In the genomic region with DNA sequence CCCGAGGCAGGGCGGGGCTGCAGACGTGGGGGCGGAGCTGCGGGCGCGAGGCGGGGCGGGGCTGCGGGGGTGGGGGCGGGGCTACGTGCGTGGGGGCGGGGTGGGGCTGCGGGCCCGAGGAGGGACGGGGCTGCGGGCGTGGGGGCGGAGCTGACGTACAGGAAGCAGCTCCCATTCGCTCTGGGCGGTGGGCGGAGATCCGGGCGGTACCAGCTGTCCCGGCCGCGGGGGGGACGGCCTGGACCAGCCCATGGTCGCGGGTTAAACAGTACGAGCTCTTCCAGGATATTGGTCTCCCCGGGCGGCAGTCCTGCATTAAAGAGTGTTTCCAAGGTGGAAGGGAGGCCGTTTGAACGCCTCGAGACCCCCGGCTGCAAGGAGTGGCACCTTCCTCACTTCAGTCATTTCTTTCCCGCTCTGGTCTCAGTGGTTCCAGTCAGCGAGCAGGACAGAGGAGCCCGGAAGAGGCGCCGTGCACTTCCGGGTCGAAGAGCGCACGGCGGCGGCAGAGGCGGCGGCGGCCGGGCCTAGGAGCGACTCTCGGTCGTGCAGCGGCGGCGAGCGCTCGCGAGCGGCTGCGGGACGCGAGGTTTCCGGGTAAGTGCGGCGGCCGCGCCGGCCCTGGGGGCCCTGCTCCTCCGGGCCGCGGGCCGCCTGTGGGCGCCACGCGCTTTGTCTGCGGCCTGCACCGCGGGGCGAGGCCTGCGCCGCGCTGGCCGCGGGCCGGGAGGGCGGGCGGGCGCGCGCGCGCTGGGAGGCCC, we compare ENCODE assay signal across 1 cellular context.
TF ChIP-seq lines count a peak whose summit lies in the region.

A gene with protein sequence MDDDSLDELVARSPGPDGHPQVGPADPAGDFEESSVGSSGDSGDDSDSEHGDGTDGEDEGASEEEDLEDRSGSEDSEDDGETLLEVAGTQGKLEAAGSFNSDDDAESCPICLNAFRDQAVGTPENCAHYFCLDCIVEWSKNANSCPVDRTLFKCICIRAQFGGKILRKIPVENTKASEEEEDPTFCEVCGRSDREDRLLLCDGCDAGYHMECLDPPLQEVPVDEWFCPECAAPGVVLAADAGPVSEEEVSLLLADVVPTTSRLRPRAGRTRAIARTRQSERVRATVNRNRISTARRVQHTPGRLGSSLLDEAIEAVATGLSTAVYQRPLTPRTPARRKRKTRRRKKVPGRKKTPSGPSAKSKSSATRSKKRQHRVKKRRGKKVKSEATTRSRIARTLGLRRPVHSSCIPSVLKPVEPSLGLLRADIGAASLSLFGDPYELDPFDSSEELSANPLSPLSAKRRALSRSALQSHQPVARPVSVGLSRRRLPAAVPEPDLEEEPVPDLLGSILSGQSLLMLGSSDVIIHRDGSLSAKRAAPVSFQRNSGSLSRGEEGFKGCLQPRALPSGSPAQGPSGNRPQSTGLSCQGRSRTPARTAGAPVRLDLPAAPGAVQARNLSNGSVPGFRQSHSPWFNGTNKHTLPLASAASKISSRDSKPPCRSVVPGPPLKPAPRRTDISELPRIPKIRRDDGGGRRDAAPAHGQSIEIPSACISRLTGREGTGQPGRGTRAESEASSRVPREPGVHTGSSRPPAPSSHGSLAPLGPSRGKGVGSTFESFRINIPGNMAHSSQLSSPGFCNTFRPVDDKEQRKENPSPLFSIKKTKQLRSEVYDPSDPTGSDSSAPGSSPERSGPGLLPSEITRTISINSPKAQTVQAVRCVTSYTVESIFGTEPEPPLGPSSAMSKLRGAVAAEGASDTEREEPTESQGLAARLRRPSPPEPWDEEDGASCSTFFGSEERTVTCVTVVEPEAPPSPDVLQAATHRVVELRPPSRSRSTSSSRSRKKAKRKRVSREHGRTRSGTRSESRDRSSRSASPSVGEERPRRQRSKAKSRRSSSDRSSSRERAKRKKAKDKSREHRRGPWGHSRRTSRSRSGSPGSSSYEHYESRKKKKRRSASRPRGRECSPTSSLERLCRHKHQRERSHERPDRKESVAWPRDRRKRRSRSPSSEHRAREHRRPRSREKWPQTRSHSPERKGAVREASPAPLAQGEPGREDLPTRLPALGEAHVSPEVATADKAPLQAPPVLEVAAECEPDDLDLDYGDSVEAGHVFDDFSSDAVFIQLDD (N-terminal part only) (plus strand): TSS at position 475 of the 761 bp plus-strand sequence. CDS start 5,043 bp downstream, outside the sequence.

TF ChIP-seq in K562, 482 proteins besides CTCF, POLR2A, EP300 and RAD21 (continued from another document):
- TF ChIP-seq TCF7L2 (IDR thresholded peaks at IDR 0.05; ENCODE audit: low read depth, low read length) (peak; percentile 98), CXXC5 (CRISPR knock-in tag; IDR thresholded peaks at IDR 0.05) (peak; percentile 80), NFXL1 (CRISPR knock-in tag; IDR thresholded peaks at IDR 0.05) (no peak), KAT7 (CRISPR knock-in tag; IDR thresholded peaks at IDR 0.05; ENCODE audit: borderline replicate concordance) (0 out of 2 replicates have a peak, but pooled peaks have one; percentile 23), ZNF75A (CRISPR knock-in tag; IDR thresholded peaks at IDR 0.05) (no peak), POLR2G (IDR thresholded peaks at IDR 0.05; ENCODE audit: low read depth, low read length) (peak; percentile 95), MEF2A (IDR thresholded peaks at IDR 0.05; ENCODE audit: control insufficient read depth, low read depth, low read length) (no peak), TEAD1 (CRISPR knock-in tag; IDR thresholded peaks at IDR 0.05) (peak in 1 of 2 experiments; percentile 40; a peak in 1 of 4 replicates), SMAD4 (CRISPR knock-in tag; conservative IDR thresholded peaks at IDR 0.05) (peak; percentile 66; the same call in 1 of the 2 replicates), TSC22D4 (tag; IDR thresholded peaks at IDR 0.05) (no peak), HNRNPLL (IDR thresholded peaks at IDR 0.05; ENCODE audit: low read depth, low read length, poor library complexity, severe bottlenecking) (peak; percentile 25), TGIF2 (CRISPR knock-in tag; IDR thresholded peaks at IDR 0.05) (no peak), ZNF282 (CRISPR knock-in tag; IDR thresholded peaks at IDR 0.05) (no peak), ZBTB7A (IDR thresholded peaks at IDR 0.05; ENCODE audit: borderline replicate concordance, control insufficient read depth, low read depth, low read length) (no peak), PCBP1 (IDR thresholded peaks at IDR 0.05; ENCODE audit: low read depth, low read length, poor library complexity, severe bottlenecking) (peak; percentile 76), HIVEP1 (CRISPR knock-in tag; IDR thresholded peaks at IDR 0.05) (no peak), SREBF1 (IDR thresholded peaks at IDR 0.05; ENCODE audit: borderline replicate concordance, low read depth, low read length) (peak; percentile 96), KDM4B (IDR thresholded peaks at IDR 0.05; ENCODE audit: borderline replicate concordance in 2 of 2, low read depth in 1 of 2) (peak in 1 of 2 experiments; percentile 80; a peak in 1 of 4 replicates), SMAD2 (IDR thresholded peaks at IDR 0.05; ENCODE audit: low read depth, low read length) (no peak), ZFP36 (IDR thresholded peaks at IDR 0.05; ENCODE audit: low read depth, low read length, partially characterized antibody) (no peak), HNRNPL (IDR thresholded peaks at IDR 0.05; ENCODE audit: low read depth, low read length) (no peak), ZC3H8 (IDR thresholded peaks at IDR 0.05) (no peak), ZFPM2 (CRISPR knock-in tag; IDR thresholded peaks at IDR 0.05) (no peak), ERF (CRISPR knock-in tag; IDR thresholded peaks at IDR 0.05) (peak; percentile 70; the same call in 1 of the 2 replicates), NCOR1 (IDR thresholded peaks at IDR 0.05) (no peak), ZNF384 (IDR thresholded peaks at IDR 0.05; ENCODE audit: low read depth, low read length) (0 out of 2 replicates have a peak, but pooled peaks have one; percentile 31), ZNF224 (CRISPR knock-in tag; IDR thresholded peaks at IDR 0.05) (0 out of 2 replicates have a peak, but pooled peaks have one; percentile 23), ZNF444 (CRISPR knock-in tag; IDR thresholded peaks at IDR 0.05) (no peak), SAP30 (IDR thresholded peaks at IDR 0.05; ENCODE audit: borderline replicate concordance, insufficient read depth, low read depth, low read length, poor library complexity, severe bottlenecking) (peak; percentile 72), MYC (IDR thresholded peaks at IDR 0.05; ENCODE audit: low read depth, low read length) (peak; percentile 82), MYC (CRISPR knock-in tag; IDR thresholded peaks at IDR 0.05; ENCODE audit: borderline replicate concordance, low read depth) (no peak)
- TF ChIP-seq, protein P1, sequence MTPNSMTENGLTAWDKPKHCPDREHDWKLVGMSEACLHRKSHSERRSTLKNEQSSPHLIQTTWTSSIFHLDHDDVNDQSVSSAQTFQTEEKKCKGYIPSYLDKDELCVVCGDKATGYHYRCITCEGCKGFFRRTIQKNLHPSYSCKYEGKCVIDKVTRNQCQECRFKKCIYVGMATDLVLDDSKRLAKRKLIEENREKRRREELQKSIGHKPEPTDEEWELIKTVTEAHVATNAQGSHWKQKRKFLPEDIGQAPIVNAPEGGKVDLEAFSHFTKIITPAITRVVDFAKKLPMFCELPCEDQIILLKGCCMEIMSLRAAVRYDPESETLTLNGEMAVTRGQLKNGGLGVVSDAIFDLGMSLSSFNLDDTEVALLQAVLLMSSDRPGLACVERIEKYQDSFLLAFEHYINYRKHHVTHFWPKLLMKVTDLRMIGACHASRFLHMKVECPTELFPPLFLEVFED (CRISPR knock-in tag; conservative IDR thresholded peaks at IDR 0.05), result peak; percentile 60; the same call in 1 of the 2 replicates
- TF ChIP-seq, protein P2, sequence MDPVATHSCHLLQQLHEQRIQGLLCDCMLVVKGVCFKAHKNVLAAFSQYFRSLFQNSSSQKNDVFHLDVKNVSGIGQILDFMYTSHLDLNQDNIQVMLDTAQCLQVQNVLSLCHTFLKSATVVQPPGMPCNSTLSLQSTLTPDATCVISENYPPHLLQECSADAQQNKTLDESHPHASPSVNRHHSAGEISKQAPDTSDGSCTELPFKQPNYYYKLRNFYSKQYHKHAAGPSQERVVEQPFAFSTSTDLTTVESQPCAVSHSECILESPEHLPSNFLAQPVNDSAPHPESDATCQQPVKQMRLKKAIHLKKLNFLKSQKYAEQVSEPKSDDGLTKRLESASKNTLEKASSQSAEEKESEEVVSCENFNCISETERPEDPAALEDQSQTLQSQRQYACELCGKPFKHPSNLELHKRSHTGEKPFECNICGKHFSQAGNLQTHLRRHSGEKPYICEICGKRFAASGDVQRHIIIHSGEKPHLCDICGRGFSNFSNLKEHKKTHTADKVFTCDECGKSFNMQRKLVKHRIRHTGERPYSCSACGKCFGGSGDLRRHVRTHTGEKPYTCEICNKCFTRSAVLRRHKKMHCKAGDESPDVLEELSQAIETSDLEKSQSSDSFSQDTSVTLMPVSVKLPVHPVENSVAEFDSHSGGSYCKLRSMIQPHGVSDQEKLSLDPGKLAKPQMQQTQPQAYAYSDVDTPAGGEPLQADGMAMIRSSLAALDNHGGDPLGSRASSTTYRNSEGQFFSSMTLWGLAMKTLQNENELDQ (CRISPR knock-in tag; IDR thresholded peaks at IDR 0.05; ENCODE audit: borderline replicate concordance), result no peak
- TF ChIP-seq, protein P3, sequence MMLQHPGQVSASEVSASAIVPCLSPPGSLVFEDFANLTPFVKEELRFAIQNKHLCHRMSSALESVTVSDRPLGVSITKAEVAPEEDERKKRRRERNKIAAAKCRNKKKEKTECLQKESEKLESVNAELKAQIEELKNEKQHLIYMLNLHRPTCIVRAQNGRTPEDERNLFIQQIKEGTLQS (IDR thresholded peaks at IDR 0.05), result peak; percentile 50; the same call in 1 of the 2 replicates
- TF ChIP-seq, protein P3 (CRISPR knock-in tag; conservative IDR thresholded peaks at IDR 0.05), result no peak
- TF ChIP-seq, protein P4, sequence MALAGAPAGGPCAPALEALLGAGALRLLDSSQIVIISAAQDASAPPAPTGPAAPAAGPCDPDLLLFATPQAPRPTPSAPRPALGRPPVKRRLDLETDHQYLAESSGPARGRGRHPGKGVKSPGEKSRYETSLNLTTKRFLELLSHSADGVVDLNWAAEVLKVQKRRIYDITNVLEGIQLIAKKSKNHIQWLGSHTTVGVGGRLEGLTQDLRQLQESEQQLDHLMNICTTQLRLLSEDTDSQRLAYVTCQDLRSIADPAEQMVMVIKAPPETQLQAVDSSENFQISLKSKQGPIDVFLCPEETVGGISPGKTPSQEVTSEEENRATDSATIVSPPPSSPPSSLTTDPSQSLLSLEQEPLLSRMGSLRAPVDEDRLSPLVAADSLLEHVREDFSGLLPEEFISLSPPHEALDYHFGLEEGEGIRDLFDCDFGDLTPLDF (CRISPR knock-in tag; IDR thresholded peaks at IDR 0.05), result peak; percentile 91
- TF ChIP-seq, protein P5, sequence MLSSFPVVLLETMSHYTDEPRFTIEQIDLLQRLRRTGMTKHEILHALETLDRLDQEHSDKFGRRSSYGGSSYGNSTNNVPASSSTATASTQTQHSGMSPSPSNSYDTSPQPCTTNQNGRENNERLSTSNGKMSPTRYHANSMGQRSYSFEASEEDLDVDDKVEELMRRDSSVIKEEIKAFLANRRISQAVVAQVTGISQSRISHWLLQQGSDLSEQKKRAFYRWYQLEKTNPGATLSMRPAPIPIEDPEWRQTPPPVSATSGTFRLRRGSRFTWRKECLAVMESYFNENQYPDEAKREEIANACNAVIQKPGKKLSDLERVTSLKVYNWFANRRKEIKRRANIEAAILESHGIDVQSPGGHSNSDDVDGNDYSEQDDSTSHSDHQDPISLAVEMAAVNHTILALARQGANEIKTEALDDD (IDR thresholded peaks at IDR 0.05), result no peak
- TF ChIP-seq, protein P6, sequence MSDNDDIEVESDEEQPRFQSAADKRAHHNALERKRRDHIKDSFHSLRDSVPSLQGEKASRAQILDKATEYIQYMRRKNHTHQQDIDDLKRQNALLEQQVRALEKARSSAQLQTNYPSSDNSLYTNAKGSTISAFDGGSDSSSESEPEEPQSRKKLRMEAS (CRISPR knock-in tag; IDR thresholded peaks at IDR 0.05), result peak; percentile 41; the same call in 1 of the 2 replicates
